ENCODE assay signal across 1 cellular context in genomic region chr1:15957221-15958090, GRCh38.
TF ChIP-seq lines count a peak whose summit lies in the region.

No MANE protein-coding gene starts in this region.

TF ChIP-seq in H1, 55 proteins besides CTCF, POLR2A, EP300 and RAD21:
- no peak for TF ChIP-seq BCL11A (IDR thresholded peaks at IDR 0.05; ENCODE audit: low read depth in 2 of 2, low read length in 2 of 2)
- no peak for TF ChIP-seq SIN3A (conservative IDR thresholded peaks at IDR 0.05 in 1 of 2, IDR thresholded peaks at IDR 0.05 in 1 of 2; ENCODE audit: low read depth in 1 of 2, low read length in 2 of 2)
- TF ChIP-seq TCF12 (IDR thresholded peaks at IDR 0.05; ENCODE audit: low read depth, low read length): no peak
- TF ChIP-seq TAF7 (optimal IDR thresholded peaks at IDR 0.05; ENCODE audit: borderline replicate concordance, low read depth, low read length): no peak
- TF ChIP-seq HDAC2 (IDR thresholded peaks at IDR 0.05; ENCODE audit: borderline replicate concordance in 1 of 2, low read depth in 2 of 2, low read length in 2 of 2): no peak
- no peak for TF ChIP-seq ATF3 (IDR thresholded peaks at IDR 0.05; ENCODE audit: insufficient read depth, low read depth, low read length)
- TF ChIP-seq NRF1 (IDR thresholded peaks at IDR 0.05; ENCODE audit: low read depth, low read length): no peak
- no peak for TF ChIP-seq USF2 (IDR thresholded peaks at IDR 0.05; ENCODE audit: low read length)
- TF ChIP-seq RFX5 (IDR thresholded peaks at IDR 0.05; ENCODE audit: borderline replicate concordance, low read depth, low read length): no peak
- no peak for TF ChIP-seq EGR1 (IDR thresholded peaks at IDR 0.05; ENCODE audit: borderline replicate concordance, low read depth, low read length)
